In the genomic region with DNA sequence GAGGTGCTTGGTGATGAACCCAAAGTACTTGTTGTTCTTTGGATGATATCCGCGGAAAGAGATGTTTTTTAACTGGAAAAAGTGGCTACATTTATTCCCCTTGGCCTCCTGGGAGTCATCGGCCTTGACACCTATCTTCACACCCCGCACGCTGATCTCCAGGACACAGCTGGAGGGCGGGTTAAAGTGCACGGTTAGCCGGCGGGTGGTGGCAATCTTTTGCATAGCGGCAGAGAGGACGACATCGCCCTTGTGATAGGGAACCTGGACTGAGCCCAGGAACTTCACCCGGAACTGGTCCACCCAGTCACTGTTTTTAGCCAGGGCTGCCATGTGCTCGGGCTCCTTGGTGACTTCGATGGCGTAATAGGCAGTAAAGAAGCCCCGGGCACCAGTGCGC, we compare ENCODE assay signal across 2 cellular contexts.
TF ChIP-seq lines count a peak whose summit lies in the region.

No MANE protein-coding gene starts in this region.

TF ChIP-seq in K562, 482 proteins besides CTCF, POLR2A, EP300 and RAD21:
- TF ChIP-seq, protein P1, sequence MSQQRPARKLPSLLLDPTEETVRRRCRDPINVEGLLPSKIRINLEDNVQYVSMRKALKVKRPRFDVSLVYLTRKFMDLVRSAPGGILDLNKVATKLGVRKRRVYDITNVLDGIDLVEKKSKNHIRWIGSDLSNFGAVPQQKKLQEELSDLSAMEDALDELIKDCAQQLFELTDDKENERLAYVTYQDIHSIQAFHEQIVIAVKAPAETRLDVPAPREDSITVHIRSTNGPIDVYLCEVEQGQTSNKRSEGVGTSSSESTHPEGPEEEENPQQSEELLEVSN (IDR thresholded peaks at IDR 0.05; ENCODE audit: borderline replicate concordance in 1 of 2, extremely low read depth in 1 of 2, insufficient read depth in 1 of 2, insufficient read length in 1 of 2, low read depth in 1 of 2, low read length in 1 of 2, poor library complexity in 1 of 2, severe bottlenecking in 1 of 2), result peak in 1 of 2 experiments; percentile 49

TF ChIP-seq in HepG2, 621 proteins besides CTCF, POLR2A, EP300 and RAD21 (continued from another document):
- TF ChIP-seq, protein P2, sequence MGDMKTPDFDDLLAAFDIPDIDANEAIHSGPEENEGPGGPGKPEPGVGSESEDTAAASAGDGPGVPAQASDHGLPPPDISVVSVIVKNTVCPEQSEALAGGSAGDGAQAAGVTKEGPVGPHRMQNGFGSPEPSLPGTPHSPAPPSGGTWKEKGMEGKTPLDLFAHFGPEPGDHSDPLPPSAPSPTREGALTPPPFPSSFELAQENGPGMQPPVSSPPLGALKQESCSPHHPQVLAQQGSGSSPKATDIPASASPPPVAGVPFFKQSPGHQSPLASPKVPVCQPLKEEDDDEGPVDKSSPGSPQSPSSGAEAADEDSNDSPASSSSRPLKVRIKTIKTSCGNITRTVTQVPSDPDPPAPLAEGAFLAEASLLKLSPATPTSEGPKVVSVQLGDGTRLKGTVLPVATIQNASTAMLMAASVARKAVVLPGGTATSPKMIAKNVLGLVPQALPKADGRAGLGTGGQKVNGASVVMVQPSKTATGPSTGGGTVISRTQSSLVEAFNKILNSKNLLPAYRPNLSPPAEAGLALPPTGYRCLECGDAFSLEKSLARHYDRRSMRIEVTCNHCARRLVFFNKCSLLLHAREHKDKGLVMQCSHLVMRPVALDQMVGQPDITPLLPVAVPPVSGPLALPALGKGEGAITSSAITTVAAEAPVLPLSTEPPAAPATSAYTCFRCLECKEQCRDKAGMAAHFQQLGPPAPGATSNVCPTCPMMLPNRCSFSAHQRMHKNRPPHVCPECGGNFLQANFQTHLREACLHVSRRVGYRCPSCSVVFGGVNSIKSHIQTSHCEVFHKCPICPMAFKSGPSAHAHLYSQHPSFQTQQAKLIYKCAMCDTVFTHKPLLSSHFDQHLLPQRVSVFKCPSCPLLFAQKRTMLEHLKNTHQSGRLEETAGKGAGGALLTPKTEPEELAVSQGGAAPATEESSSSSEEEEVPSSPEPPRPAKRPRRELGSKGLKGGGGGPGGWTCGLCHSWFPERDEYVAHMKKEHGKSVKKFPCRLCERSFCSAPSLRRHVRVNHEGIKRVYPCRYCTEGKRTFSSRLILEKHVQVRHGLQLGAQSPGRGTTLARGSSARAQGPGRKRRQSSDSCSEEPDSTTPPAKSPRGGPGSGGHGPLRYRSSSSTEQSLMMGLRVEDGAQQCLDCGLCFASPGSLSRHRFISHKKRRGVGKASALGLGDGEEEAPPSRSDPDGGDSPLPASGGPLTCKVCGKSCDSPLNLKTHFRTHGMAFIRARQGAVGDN (CRISPR knock-in tag; IDR thresholded peaks at IDR 0.05), result peak; percentile 56
- 0 out of 2 replicates have a peak, but pooled peaks have one; percentile 17 for TF ChIP-seq SAP130 (CRISPR knock-in tag; IDR thresholded peaks at IDR 0.05; ENCODE audit: low read depth)
- peak; percentile 18; the same call in 1 of the 2 replicates for TF ChIP-seq MYC (CRISPR knock-in tag; IDR thresholded peaks at IDR 0.05; ENCODE audit: borderline replicate concordance)
- TF ChIP-seq, protein P3, sequence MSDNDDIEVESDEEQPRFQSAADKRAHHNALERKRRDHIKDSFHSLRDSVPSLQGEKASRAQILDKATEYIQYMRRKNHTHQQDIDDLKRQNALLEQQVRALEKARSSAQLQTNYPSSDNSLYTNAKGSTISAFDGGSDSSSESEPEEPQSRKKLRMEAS (IDR thresholded peaks at IDR 0.05), result peak; percentile 26; the same call in 1 of the 2 replicates
- TF ChIP-seq, protein P4, sequence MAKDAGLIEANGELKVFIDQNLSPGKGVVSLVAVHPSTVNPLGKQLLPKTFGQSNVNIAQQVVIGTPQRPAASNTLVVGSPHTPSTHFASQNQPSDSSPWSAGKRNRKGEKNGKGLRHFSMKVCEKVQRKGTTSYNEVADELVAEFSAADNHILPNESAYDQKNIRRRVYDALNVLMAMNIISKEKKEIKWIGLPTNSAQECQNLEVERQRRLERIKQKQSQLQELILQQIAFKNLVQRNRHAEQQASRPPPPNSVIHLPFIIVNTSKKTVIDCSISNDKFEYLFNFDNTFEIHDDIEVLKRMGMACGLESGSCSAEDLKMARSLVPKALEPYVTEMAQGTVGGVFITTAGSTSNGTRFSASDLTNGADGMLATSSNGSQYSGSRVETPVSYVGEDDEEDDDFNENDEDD (CRISPR knock-in tag; IDR thresholded peaks at IDR 0.05; ENCODE audit: borderline replicate concordance), result 0 out of 2 replicates have a peak, but pooled peaks have one; percentile 45
